Comparison of ENCODE assay signal across 9 cellular contexts in the genomic region with DNA sequence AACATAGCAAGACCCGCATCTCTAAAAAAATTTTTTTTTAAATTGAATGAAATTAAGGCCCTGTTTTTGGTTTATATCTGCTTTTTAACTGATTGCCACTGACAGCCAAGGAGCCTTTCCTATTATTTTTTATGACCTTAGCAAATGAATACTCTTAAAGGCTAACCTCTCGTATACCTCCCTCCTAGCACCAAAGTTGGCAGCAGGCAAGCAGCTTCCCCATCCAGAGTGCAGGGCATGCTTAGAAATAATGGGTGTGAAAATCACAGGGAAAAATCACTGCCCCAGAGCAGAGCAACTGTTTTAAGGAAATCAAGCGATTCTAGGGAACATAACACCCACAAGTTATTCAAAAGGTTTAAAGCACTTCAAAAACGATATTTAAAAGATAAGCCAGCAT. TPM values are rescaled to one million over a fixed set of nuclear protein-coding genes. Genes with fewer than 3 reads are reported as not detected.
"Had no signal": no experiment of that assay in that cellular context is flagged by ENCODE, and none has a peak within 500 bp of the region (broad histone marks: within the 10 kb centered on the region; RNA-seq: fewer than 3 reads in every experiment).

No MANE protein-coding gene starts in this region.

- ATAC-seq: GM12878 had no signal

- FAIRE-seq: G401.6, GM12878, GM12891, GM12892, GM18507, GM19239 had no signal

- H3K4me3 ChIP-seq: GM12878 had no signal

- DNase-seq: GDM1, GF-D8 had no signal

RNA-seq across cellular contexts. Expression of a gene that starts 20.7 kb away (rescaled TPM):
- total RNA-seq: G401 had no signal

RNA-seq across cellular contexts. Expression of a gene that starts 33.1 kb away (rescaled TPM):
- total RNA-seq: G401, GM12878 had no signal
